Comparison of ENCODE assay signal across 10 cellular contexts in the genomic region with DNA sequence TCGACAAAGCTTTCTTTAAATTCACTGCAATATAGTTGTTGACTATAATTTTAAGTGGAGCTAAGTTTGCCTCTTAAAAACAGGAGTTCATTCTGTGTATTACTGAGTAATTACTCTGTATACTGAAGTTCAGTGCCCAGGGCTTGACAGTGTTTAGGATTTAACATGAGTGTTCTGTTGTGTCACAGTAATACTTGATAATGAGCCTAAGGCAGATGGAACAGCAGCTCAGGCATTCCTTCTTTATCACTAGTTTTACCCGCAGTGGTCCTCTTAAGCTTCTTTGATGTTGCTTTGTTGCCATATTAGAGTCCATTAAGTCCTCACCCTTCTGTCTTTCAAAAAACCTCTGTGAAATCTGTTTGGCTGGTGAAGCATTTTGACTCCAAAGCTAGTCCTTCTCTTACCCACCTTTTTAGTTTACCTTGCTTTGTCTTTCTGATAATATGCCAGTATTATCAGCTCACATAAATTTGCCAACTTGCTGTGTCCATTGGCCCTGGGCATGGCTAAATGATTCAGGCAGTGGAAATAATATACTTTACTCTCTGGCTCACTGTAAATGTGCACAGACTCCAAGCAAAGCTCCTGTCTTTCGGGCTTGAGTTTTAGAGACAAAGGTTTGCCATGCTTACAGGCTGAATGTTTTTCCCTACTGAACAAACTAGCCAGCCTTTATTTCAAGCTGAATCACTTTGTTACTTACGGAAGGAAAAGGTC. TPM values are rescaled to one million over a fixed set of nuclear protein-coding genes. Genes with fewer than 3 reads are reported as not detected.
DNase-seq lines count a peak whose midpoint lies in the region; ATAC-seq and TF ChIP-seq lines count a peak whose summit lies in the region.
"Had no signal": no experiment of that assay in that cellular context is flagged by ENCODE, and none has a peak within 500 bp of the region (broad histone marks: within the 10 kb centered on the region; RNA-seq: fewer than 3 reads in every experiment).

No MANE protein-coding gene starts in this region.

- H3K27me3 Mint-ChIP-seq in brain = no peaks in the 10 kb centered on the region

- ATAC-seq in mucosa of descending colon = peak; percentile 46
- ATAC-seq in GM19452 (IDR thresholded peaks at IDR 0.05; ENCODE audit: unreplicated experiment) = no peak
- ATAC-seq: sciatic nerve had no signal

- H3K36me3 ChIP-seq in A673 (ENCODE audit: insufficient read depth, low read length, poor library complexity, severe bottlenecking) (peaks cover 34% of the 10 kb centered on the region), KMS-11 (ENCODE audit: insufficient read depth) (no peaks in the 10 kb centered on the region), mucosa of descending colon (ENCODE audit: low read depth) (no peaks in the 10 kb centered on the region)

- H3K4me1 Mint-ChIP-seq in brain = peaks cover 55% of the 10 kb centered on the region

- no peak overlapping the region for H2AFZ ChIP-seq in KMS-11 (ENCODE audit: low read depth)

- peaks cover 97% of the 10 kb centered on the region for H3K79me2 ChIP-seq in KMS-11 (ENCODE audit: insufficient read depth, low read depth)

- H3K27ac ChIP-seq in A673 (ENCODE audit: low read depth, low read length, poor library complexity, severe bottlenecking) = peak overlapping the region; percentile 62
- H3K27ac ChIP-seq in KMS-11 = peak overlapping the region; percentile 75

- peaks cover 43% of the 10 kb centered on the region for H3K36me3 Mint-ChIP-seq in brain

- H4K20me1 ChIP-seq in KMS-11 (ENCODE audit: insufficient read depth) = no peaks in the 10 kb centered on the region; the same call in 1 of the 2 replicates

- CTCF ChIA-PET in A673 (lab: Charles Lee) = interaction anchor here (0.6 kb wide), 1 partner anchor 273 kb away, joined by 5 read pairs; no protein-coding TSS in a partner anchor

- H3K9me3 Mint-ChIP-seq in brain = peaks cover 5 to 11% (median 7%) of the 10 kb centered on the region in 5 experiments

- POLR2A ChIA-PET in A673 (lab: Charles Lee; ENCODE audit: low non-redundant PET) = no interaction called here

- DNase-seq in A673 (ENCODE audit: low spot score) (no peak), mucosa of descending colon (no peak), NCI-H146 treated with DMSO at 0.1 percent for 48 hours (lab: John Stamatoyannopoulos, UW; ENCODE audit: unreplicated experiment) (no peak), activated gamma-delta T cell treated with Interleukin-2 at 50 U/mL for 16 hours (no peak), putamen (ENCODE audit: low spot score) (no peak)
- DNase-seq: Caco-2 had no signal

- intact Hi-C loops in A673 (cut with micrococcal nuclease; ENCODE audit: unreplicated experiment) = no loop called here
- intact Hi-C loops in mucosa of descending colon (cut with DNase I, micrococcal nuclease) = no loop called here

- peak overlapping the region in 4 of 5 experiments; percentile 12 to 68 (median 24) for H3K4me3 Mint-ChIP-seq in brain

- peak overlapping the region; percentile 18; the same call in 1 of the 2 replicates for H3K9ac ChIP-seq in KMS-11

- H3K27me3 ChIP-seq in A673 (replicated peaks; ENCODE audit: insufficient read depth, low read depth, low read length, poor library complexity) = no peaks in the 10 kb centered on the region
- H3K27me3 ChIP-seq in KMS-11 (ENCODE audit: insufficient read depth, low read depth) = no peaks in the 10 kb centered on the region

- H3K4me1 ChIP-seq in A673 (ENCODE audit: insufficient read depth, low read length, poor library complexity, severe bottlenecking) (peaks cover 34% of the 10 kb centered on the region), KMS-11 (ENCODE audit: low read depth, poor library complexity, severe bottlenecking) (peaks cover 80% of the 10 kb centered on the region), mucosa of descending colon (ENCODE audit: low read depth) (peaks cover 29% of the 10 kb centered on the region)

- H3K4me2 ChIP-seq in KMS-11 = peak overlapping the region; percentile 49

- peaks cover 11% of the 10 kb centered on the region for H3K9me3 ChIP-seq in A673 (ENCODE audit: low read depth, low read length, poor library complexity, severe bottlenecking)
- no peaks in the 10 kb centered on the region for H3K9me3 ChIP-seq in mucosa of descending colon
- H3K9me3 ChIP-seq: Caco-2 had no signal

- H3K4me3 ChIP-seq in A673 (ENCODE audit: low read depth, low read length, poor library complexity, severe bottlenecking) = no peak overlapping the region
- no peak overlapping the region for H3K4me3 ChIP-seq in KMS-11 (IDR thresholded peaks at IDR 0.05; ENCODE audit: insufficient read depth, low read depth, low read length)
- H3K4me3 ChIP-seq in mucosa of descending colon = no peak overlapping the region

- peak overlapping the region; percentile 4 to 70 (median 60) for H3K27ac Mint-ChIP-seq in brain

- TF ChIP-seq CTCF in A673 (conservative IDR thresholded peaks at IDR 0.05; ENCODE audit: low read depth, low read length) (no peak), KMS-11 (conservative IDR thresholded peaks at IDR 0.05; ENCODE audit: low read depth, low read length) (no peak), brain (conservative IDR thresholded peaks at IDR 0.05) (no peak), mucosa of descending colon (IDR thresholded peaks at IDR 0.05) (no peak)

- BruUV-seq in A673 (replicated peaks; lab: Mats Ljungman, UMichigan) = no TSS peak

RNA-seq across cellular contexts. Expression of a gene that starts 17.7 kb away (rescaled TPM):
- total RNA-seq in A673 (2021) (71.8 and 81.3 TPM in 2 replicates), mucosa of descending colon (10 to 100 TPM; 66.0 to 99.7 (median 68.8) TPM)
- polyA plus RNA-seq in brain (ENCODE audit: insufficient read depth, low read depth, low replicate concordance) = 39.3 TPM

RNA-seq across cellular contexts. Expression of a gene that starts 32.4 kb away (rescaled TPM):
- 319 and 349 TPM in 2 replicates for total RNA-seq in A673 (2021)
- polyA plus RNA-seq in brain (ENCODE audit: insufficient read depth, low read depth, low replicate concordance) = 17.0 TPM
- 10 to 100 TPM in 2 of 3 donors, 1 to 10 TPM in 1; 5.4 to 51.1 (median 28.2) TPM for total RNA-seq in mucosa of descending colon

RNA-seq across cellular contexts. Expression of a gene that starts 41.7 kb away (rescaled TPM):
- total RNA-seq in A673 (2021) (30.2 and 34.6 TPM in 2 replicates), mucosa of descending colon (1 to 10 TPM; 4.2 to 6.0 (median 5.2) TPM)
- 8.8 TPM for polyA plus RNA-seq in brain (ENCODE audit: insufficient read depth, low read depth, low replicate concordance)

RNA-seq across cellular contexts. Expression of a gene that starts 42.2 kb away (rescaled TPM):
- 42.7 and 48.9 TPM in 2 replicates for total RNA-seq in A673 (2021)
- polyA plus RNA-seq in brain (ENCODE audit: insufficient read depth, low read depth, low replicate concordance) = 8.2 TPM
- total RNA-seq in mucosa of descending colon = 10 to 100 TPM; 26.6 to 40.0 (median 28.7) TPM

RNA-seq across cellular contexts. Expression of a gene that starts 59.4 kb away (rescaled TPM):
- total RNA-seq in A673 (2021) (1.1 TPM in 2 replicates), mucosa of descending colon (100 to 1,000 TPM in 2 of 3 donors, 10 to 100 TPM in 1; 72.4 to 197 (median 153) TPM)
- not detected for polyA plus RNA-seq in brain (ENCODE audit: insufficient read depth, low read depth, low replicate concordance)
